Comparison of ENCODE assay signal across 28 cellular contexts in the genomic region with DNA sequence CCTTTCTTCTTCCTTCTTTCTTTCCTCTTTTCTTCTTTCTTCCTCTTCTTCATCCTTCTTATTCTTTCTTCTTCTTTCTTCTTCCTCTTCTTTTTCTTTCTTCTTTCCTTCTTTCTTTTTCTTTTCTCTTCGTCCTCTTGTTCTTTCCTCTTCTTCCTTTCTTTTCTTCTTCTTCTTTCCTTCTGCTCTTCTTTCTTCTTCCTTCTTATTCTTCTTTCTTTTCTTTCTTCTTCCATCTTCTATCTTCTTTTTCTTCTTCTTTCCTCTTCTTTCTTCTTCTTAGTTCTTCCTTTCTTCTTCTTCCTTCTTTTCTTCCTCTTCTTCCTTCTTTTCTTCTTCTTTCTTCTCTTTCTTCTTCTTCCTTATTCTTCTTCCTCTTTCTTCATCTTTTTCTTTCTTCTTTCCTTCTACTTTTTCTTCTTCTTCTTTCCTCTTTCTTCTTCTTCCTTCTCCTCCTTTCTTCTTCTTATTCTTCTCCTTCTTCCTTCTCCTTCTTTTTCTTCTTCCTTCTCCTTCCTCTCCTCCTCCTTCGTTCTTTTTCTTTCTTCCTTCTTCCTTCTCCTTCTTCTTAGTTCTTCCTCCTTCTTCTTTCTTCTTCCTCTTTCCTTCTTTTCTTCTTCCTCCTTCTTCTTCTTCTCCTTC. TPM values are rescaled to one million over a fixed set of nuclear protein-coding genes. Genes with fewer than 3 reads are reported as not detected.
DNase-seq lines count a peak whose midpoint lies in the region; ATAC-seq, FAIRE-seq and TF ChIP-seq lines count a peak whose summit lies in the region.
"Had no signal": no experiment of that assay in that cellular context is flagged by ENCODE, and none has a peak within 500 bp of the region (broad histone marks: within the 10 kb centered on the region; RNA-seq: fewer than 3 reads in every experiment).

No MANE protein-coding gene starts in this region.

- peaks cover 5% of the 10 kb centered on the region for H3K36me3 Mint-ChIP-seq in T-helper 1 cell treated with Interleukin-12 subunit alpha and Interleukin-12 subunit beta and Interleukin-4 antibody, amounts not matched to agents 30 μg/mL and 1 μg/mL, for 36 hours (ENCODE audit: low read depth)
- peaks cover 11% of the 10 kb centered on the region for H3K36me3 Mint-ChIP-seq in CD4-positive, CD25-positive, alpha-beta regulatory T cell
- peaks cover 16% of the 10 kb centered on the region for H3K36me3 Mint-ChIP-seq in activated B cell treated with CpG ODN at 0.5 μM for 24 hours (ENCODE audit: low read depth)
- peaks cover 20% of the 10 kb centered on the region for H3K36me3 Mint-ChIP-seq in memory B cell

- H3K4me3 ChIP-seq in CD4-positive, CD25-positive, alpha-beta regulatory T cell (ENCODE audit: low read depth, low read length) = no peak overlapping the region
- H3K4me3 ChIP-seq: GM23248, left lung, suprapubic skin, upper lobe of right lung had no signal

- no peaks in the 10 kb centered on the region for H3K4me1 ChIP-seq in CD4-positive, CD25-positive, alpha-beta regulatory T cell (ENCODE audit: control insufficient read depth, insufficient read depth, low read length, poor library complexity, severe bottlenecking)
- H3K4me1 ChIP-seq: left lung, suprapubic skin, upper lobe of right lung had no signal

- no peaks in the 10 kb centered on the region for H3K27me3 Mint-ChIP-seq in T-helper 1 cell treated with Interleukin-12 subunit alpha and Interleukin-12 subunit beta and Interleukin-4 antibody, amounts not matched to agents 30 μg/mL and 1 μg/mL, for 36 hours (ENCODE audit: low read depth)
- H3K27me3 Mint-ChIP-seq in CD4-positive, CD25-positive, alpha-beta regulatory T cell = no peaks in the 10 kb centered on the region
- H3K27me3 Mint-ChIP-seq in activated B cell treated with CpG ODN at 0.5 μM for 24 hours = no peaks in the 10 kb centered on the region
- no peaks in the 10 kb centered on the region for H3K27me3 Mint-ChIP-seq in memory B cell

- H3K36me3 ChIP-seq in CD4-positive, CD25-positive, alpha-beta regulatory T cell (ENCODE audit: control insufficient read depth, insufficient read depth, low read length) = peaks cover 13% of the 10 kb centered on the region

- no peak for FAIRE-seq in urothelium cell line (lab: Jason Lieb, UNC)
- FAIRE-seq: islet of Langerhans had no signal

- no peak overlapping the region for H3K4me3 Mint-ChIP-seq in T-helper 1 cell treated with Interleukin-12 subunit alpha and Interleukin-12 subunit beta and Interleukin-4 antibody, amounts not matched to agents 30 μg/mL and 1 μg/mL, for 36 hours
- no peak overlapping the region for H3K4me3 Mint-ChIP-seq in CD4-positive, CD25-positive, alpha-beta regulatory T cell
- H3K4me3 Mint-ChIP-seq in activated B cell treated with CpG ODN at 0.5 μM for 24 hours (no peak overlapping the region), memory B cell (peak overlapping the region; percentile 37)
- H3K4me3 Mint-ChIP-seq: HFFc6 had no signal

- H3K9me3 ChIP-seq in CD4-positive, CD25-positive, alpha-beta regulatory T cell (ENCODE audit: control insufficient read depth in 2 of 2, low read length in 2 of 2) = no peaks in the 10 kb centered on the region
- H3K9me3 ChIP-seq: SK-N-SH, suprapubic skin, upper lobe of right lung had no signal

- no peak for ATAC-seq in CD4-positive, CD25-positive, alpha-beta regulatory T cell (ENCODE audit: low read depth in 2 of 2)
- ATAC-seq in activated B cell treated with CpG ODN at 0.5 μM for 24 hours (ENCODE audit: low read depth) = no peak
- no peak for ATAC-seq in memory B cell (ENCODE audit: low read depth)
- no peak for ATAC-seq in HG02973 (IDR thresholded peaks at IDR 0.05; ENCODE audit: unreplicated experiment)
- ATAC-seq: left lung, Right ventricle myocardium inferior, upper lobe of right lung had no signal

- intact Hi-C loops in activated B cell treated with CpG ODN at 0.5 μM for 24 hours (cut with micrococcal nuclease) = no loop called here

- H3K27ac ChIP-seq in CD4-positive, CD25-positive, alpha-beta regulatory T cell (ENCODE audit: insufficient read depth, low read length, poor library complexity, severe bottlenecking) = no peak overlapping the region
- H3K27ac ChIP-seq: 22Rv1, C4-2B, GM23248, suprapubic skin, upper lobe of right lung had no signal

- DNase-seq in T-helper 1 cell = no peak
- no peak for DNase-seq in CD4-positive, CD25-positive, alpha-beta regulatory T cell
- DNase-seq in activated B cell treated with CpG ODN at 0.5 μM for 24 hours = no peak
- no peak for DNase-seq in memory B cell (ENCODE audit: low spot score in 2 of 2)
- no peak for DNase-seq in urothelium cell line (ENCODE audit: low spot score)
- DNase-seq in GM10266 (ENCODE audit: extremely low spot score) = no peak
- DNase-seq: activated CD4-positive, alpha-beta T cell treated with anti-CD3 and anti-CD28 coated beads, Interleukin-2, amount 50 U/mL, for 4 hours; activated effector memory CD4-positive, alpha-beta T cell treated with Interleukin-2 at 50 U/mL for 16 hours; cortex of kidney; erythroblast; glutamatergic neuron; GM23248; HFFc6; left lung; NCI-H1048; NCI-H2107; NCI-H345; NCI-H69; SK-N-SH; stimulated activated CD4-positive, alpha-beta T cell treated with anti-CD3 and anti-CD28 coated beads, Interleukin-4, amount 100 ng/mL, for 4 hours; upper lobe of right lung had no signal

- no peaks in the 10 kb centered on the region for H3K27me3 ChIP-seq in CD4-positive, CD25-positive, alpha-beta regulatory T cell (ENCODE audit: control insufficient read depth, insufficient read depth, low read length)
- H3K27me3 ChIP-seq: left lung, suprapubic skin, upper lobe of right lung had no signal

- H3K9me3 Mint-ChIP-seq in T-helper 1 cell treated with Interleukin-12 subunit alpha and Interleukin-12 subunit beta and Interleukin-4 antibody, amounts not matched to agents 30 μg/mL and 1 μg/mL, for 36 hours = no peaks in the 10 kb centered on the region
- peaks cover 0 to under 1% (median 0%) of the 10 kb centered on the region in 7 donors for H3K9me3 Mint-ChIP-seq in CD4-positive, CD25-positive, alpha-beta regulatory T cell
- peaks cover 5% of the 10 kb centered on the region for H3K9me3 Mint-ChIP-seq in activated B cell treated with CpG ODN at 0.5 μM for 24 hours
- H3K9me3 Mint-ChIP-seq in memory B cell = peaks cover 34% of the 10 kb centered on the region
- H3K9me3 Mint-ChIP-seq: HFFc6 had no signal

- TF ChIP-seq CTCF in activated B cell treated with CpG ODN at 0.5 μM for 24 hours (IDR thresholded peaks at IDR 0.05) = no peak
- TF ChIP-seq CTCF in GM10266 (IDR thresholded peaks at IDR 0.05; ENCODE audit: control insufficient read depth, insufficient read depth, low read depth, missing control alignments) = no peak

- H3K4me1 Mint-ChIP-seq in T-helper 1 cell treated with Interleukin-12 subunit alpha and Interleukin-12 subunit beta and Interleukin-4 antibody, amounts not matched to agents 30 μg/mL and 1 μg/mL, for 36 hours (ENCODE audit: low read depth) = peaks cover 2% of the 10 kb centered on the region
- peaks cover 0 to 21% (median 7%) of the 10 kb centered on the region in 4 donors for H3K4me1 Mint-ChIP-seq in CD4-positive, CD25-positive, alpha-beta regulatory T cell
- H3K4me1 Mint-ChIP-seq in activated B cell treated with CpG ODN at 0.5 μM for 24 hours (peaks cover 40% of the 10 kb centered on the region), memory B cell (peaks cover 40% of the 10 kb centered on the region)

- POLR2A ChIA-PET in activated B cell treated with CpG ODN at 0.5 μM for 24 hours (lab: Charles Lee) = no interaction called here

- H3K27ac Mint-ChIP-seq in T-helper 1 cell treated with Interleukin-12 subunit alpha and Interleukin-12 subunit beta and Interleukin-4 antibody, amounts not matched to agents 30 μg/mL and 1 μg/mL, for 36 hours = peak overlapping the region; percentile 37
- peak overlapping the region; percentile 73 to 98 (median 88) for H3K27ac Mint-ChIP-seq in CD4-positive, CD25-positive, alpha-beta regulatory T cell
- H3K27ac Mint-ChIP-seq in activated B cell treated with CpG ODN at 0.5 μM for 24 hours (peak overlapping the region; percentile 59), memory B cell (peak overlapping the region; percentile 90)
- H3K27ac Mint-ChIP-seq: HFFc6 had no signal

- CTCF ChIA-PET in activated B cell treated with CpG ODN at 0.5 μM for 24 hours (lab: Charles Lee) = no interaction called here

RNA-seq across cellular contexts. Expression of a gene that starts 37.8 kb away (rescaled TPM):
- 46.9 TPM for total RNA-seq in CD4-positive, CD25-positive, alpha-beta regulatory T cell
- 100 to 1,000 TPM; 126 to 146 (median 136) TPM for polyA plus RNA-seq in CD4-positive, CD25-positive, alpha-beta regulatory T cell
- 74.7 and 75.7 TPM in 2 replicates for total RNA-seq in activated B cell treated with CpG ODN at 0.5 μM for 24 hours

RNA-seq across cellular contexts. Expression of a gene that starts 40.2 kb away (rescaled TPM):
- total RNA-seq in CD4-positive, CD25-positive, alpha-beta regulatory T cell = 12.4 TPM
- polyA plus RNA-seq in CD4-positive, CD25-positive, alpha-beta regulatory T cell = 1 to 10 TPM in 2 of 4 donors, under 1 TPM in 2; 0.35 to 5.4 (median 0.83) TPM
- 3.7 and 3.9 TPM in 2 replicates for total RNA-seq in activated B cell treated with CpG ODN at 0.5 μM for 24 hours

Comparison
In these comparisons a context has a peak if more than half of its experiments do, and no peak if none do; other contexts are left out.
1. H3K27ac Mint-ChIP-seq: peak in every context shown above with its lines; median percentile 90 in memory B cell; 88 in CD4-positive, CD25-positive, alpha-beta regulatory T cell; 59 in activated B cell treated with CpG ODN at 0.5 μM for 24 hours; 37 in T-helper 1 cell treated with Interleukin-12 subunit alpha and Interleukin-12 subunit beta and Interleukin-4 antibody, amounts not matched to agents 30 μg/mL and 1 μg/mL, for 36 hours.